7 cellular contexts compared by ENCODE assay signal in genomic region chr13:102555914-102556553, GRCh38. TPM values are rescaled to one million over a fixed set of nuclear protein-coding genes. Genes with fewer than 3 reads are reported as not detected.
DNase-seq lines count a peak whose midpoint lies in the region; ATAC-seq, FAIRE-seq and TF ChIP-seq lines count a peak whose summit lies in the region.

No MANE protein-coding gene starts in this region.

- H2AFZ ChIP-seq in DND-41 (ENCODE audit: low read depth, low read length) (no peak overlapping the region), Karpas-422 (ENCODE audit: low read length) (no peak overlapping the region)

- H3K79me2 ChIP-seq in DND-41 (ENCODE audit: insufficient read depth, low read length) (no peaks in the 10 kb centered on the region), Karpas-422 (ENCODE audit: low read length) (no peaks in the 10 kb centered on the region)

- H3K9ac ChIP-seq in DND-41 (ENCODE audit: low read depth, low read length) = no peak overlapping the region
- H3K9ac ChIP-seq in Karpas-422 (ENCODE audit: low read length) = no peak overlapping the region

- DNase-seq in DND-41 (peak; percentile 15), Karpas-422 (peak; percentile 77), RPMI8226 (peak; percentile 38), epithelial cell of proximal tubule (ENCODE audit: low read depth) (peak; percentile 22), pancreas (no peak)

- no peak overlapping the region for H3K4me2 ChIP-seq in DND-41 (ENCODE audit: insufficient read depth, low read length)
- no peak overlapping the region for H3K4me2 ChIP-seq in Karpas-422 (ENCODE audit: low read depth, low read length, poor library complexity, severe bottlenecking)

- H3K27me3 ChIP-seq in DND-41 (ENCODE audit: insufficient read depth, low read length, poor library complexity) = no peaks in the 10 kb centered on the region
- H3K27me3 ChIP-seq in Karpas-422 (ENCODE audit: low read length) = no peaks in the 10 kb centered on the region
- no peaks in the 10 kb centered on the region for H3K27me3 ChIP-seq in pancreas

- ATAC-seq in DND-41 (ENCODE audit: insufficient read depth, low read depth) = peak; percentile 69
- ATAC-seq in GM19463 (IDR thresholded peaks at IDR 0.05; ENCODE audit: unreplicated experiment) = peak; percentile 72
- ATAC-seq in pancreas = peak in 3 of 4 donors; percentile 47 to 58 (median 56)
- ATAC-seq in HG03457 (IDR thresholded peaks at IDR 0.05; ENCODE audit: unreplicated experiment) = no peak

- no peak overlapping the region for H3K27ac ChIP-seq in DND-41 (ENCODE audit: low read length)
- no peak overlapping the region for H3K27ac ChIP-seq in Karpas-422 (ENCODE audit: low read length)
- no peak overlapping the region for H3K27ac ChIP-seq in pancreas

- H3K36me3 ChIP-seq in DND-41 (ENCODE audit: insufficient read depth, low read length) (no peaks in the 10 kb centered on the region), Karpas-422 (ENCODE audit: insufficient read depth, low read length) (no peaks in the 10 kb centered on the region), pancreas (no peaks in the 10 kb centered on the region)

- peak; percentile 65 for TF ChIP-seq CTCF in DND-41 (IDR thresholded peaks at IDR 0.05; ENCODE audit: borderline replicate concordance, extremely low read depth, low read length, poor library complexity, severe bottlenecking)
- peak; percentile 59 for TF ChIP-seq CTCF in epithelial cell of proximal tubule (conservative IDR thresholded peaks at IDR 0.05; ENCODE audit: low read depth, low read length)
- peak in 1 of 4 donors; percentile 11 for TF ChIP-seq CTCF in pancreas (IDR thresholded peaks at IDR 0.05)

- FAIRE-seq in pancreas (lab: Jason Lieb, UNC) = no peak

- WGBS in pancreas, 2 donors = 23 to 25% methylated on average over 6 of the region's 6 CpGs

- no peaks in the 10 kb centered on the region for H4K20me1 ChIP-seq in DND-41 (ENCODE audit: insufficient read depth, low read length)
- no peaks in the 10 kb centered on the region for H4K20me1 ChIP-seq in Karpas-422 (ENCODE audit: insufficient read depth, low read depth, low read length)

- intact Hi-C loops in pancreas (cut with DNase I) = no loop called here

- no peaks in the 10 kb centered on the region for H3K9me3 ChIP-seq in DND-41 (ENCODE audit: insufficient read depth, low read length, severe bottlenecking)
- no peaks in the 10 kb centered on the region for H3K9me3 ChIP-seq in Karpas-422 (ENCODE audit: low read length)
- H3K9me3 ChIP-seq in pancreas = no peaks in the 10 kb centered on the region

- H3K4me1 ChIP-seq in DND-41 (ENCODE audit: insufficient read depth, low read length) (no peaks in the 10 kb centered on the region), Karpas-422 (ENCODE audit: low read length) (no peaks in the 10 kb centered on the region), pancreas (no peaks in the 10 kb centered on the region)

- no peak overlapping the region for H3K4me3 ChIP-seq in DND-41 (ENCODE audit: low read depth in 1 of 2, low read length in 2 of 2)
- no peak overlapping the region for H3K4me3 ChIP-seq in Karpas-422 (ENCODE audit: low read length)
- no peak overlapping the region for H3K4me3 ChIP-seq in epithelial cell of proximal tubule (ENCODE audit: low read depth, low read length)
- no peak overlapping the region for H3K4me3 ChIP-seq in pancreas

- H3K9me2 ChIP-seq in Karpas-422 (replicated peaks; ENCODE audit: insufficient read depth, low read length) = no peaks in the 10 kb centered on the region

RNA-seq across cellular contexts. Expression of gene TPP2, which starts 40.8 kb away (rescaled TPM):
- 62.2 and 64.6 TPM in 2 replicates for total RNA-seq in Karpas-422 (2014; rRNA removed; shearing (Covaris generic); ENCODE audit: low replicate concordance)
- total RNA-seq in epithelial cell of proximal tubule (47.9 and 61.1 TPM in 2 replicates), pancreas (10 to 100 TPM; 12.5 to 22.3 (median 15.9) TPM)
- 10 to 100 TPM in 1 of 2 donors, 1 to 10 TPM in 1; 9.5 to 20.5 TPM for polyA plus RNA-seq in pancreas

Comparison
In these comparisons a context has a peak if more than half of its experiments do, and no peak if none do; other contexts are left out.
1. DNase-seq: peak in DND-41 (single experiment), Karpas-422 (single experiment), RPMI8226 (single experiment) and epithelial cell of proximal tubule (single experiment); none in pancreas (0 of 6).